In genomic region chr1:15623435-15623834, GRCh38 we compare ENCODE assay signal across 31 cellular contexts.
"Had no signal": no experiment of that assay in that cellular context is flagged by ENCODE, and none has a peak within 500 bp of the region (broad histone marks: within the 10 kb centered on the region; RNA-seq: fewer than 3 reads in every experiment).

No MANE protein-coding gene starts in this region.

- H3K4me3 Mint-ChIP-seq: activated CD4-positive, alpha-beta memory T cell treated with anti-CD3 and anti-CD28 coated beads for 36 hours; activated CD4-positive, alpha-beta T cell treated with anti-CD3 and anti-CD28 coated beads for 36 hours; activated CD4-positive, alpha-beta T cell treated with anti-CD3 and anti-CD28 coated beads, Interleukin-2, amount 10 ng/mL, durations not matched to agents 24 days and 14 days; activated CD8-positive, alpha-beta memory T cell treated with anti-CD3 and anti-CD28 coated beads, Interleukin-2, amount 10 ng/mL, durations not matched to agents 7 days and 5 days; activated CD8-positive, alpha-beta T cell treated with anti-CD3 and anti-CD28 coated beads, Interleukin-2, amount 10 ng/mL, durations not matched to agents 7 days and 5 days; activated naive CD4-positive, alpha-beta T cell treated with anti-CD3 and anti-CD28 coated beads for 36 hours; activated naive CD8-positive, alpha-beta T cell treated with anti-CD3 and anti-CD28 coated beads for 36 hours; activated naive CD8-positive, alpha-beta T cell treated with anti-CD3 and anti-CD28 coated beads, Interleukin-2, amount 50 U/mL, for 24 hours; activated T-helper 1 cell treated with anti-CD3 and anti-CD28 coated beads, Interleukin-12 subunit alpha, Interleukin-12 subunit beta, Interleukin-2, Interleukin-4 antibody, amounts not matched to agents 30 ng/mL and 10 ng/mL and 1 ng/mL, durations not matched to agents 14 hours and 24 hours and 36 hours had no signal

- DNase-seq: activated CD4-positive, alpha-beta memory T cell treated with anti-CD3 and anti-CD28 coated beads for 36 hours; activated CD4-positive, alpha-beta T cell treated with anti-CD3 and anti-CD28 coated beads for 36 hours; activated CD4-positive, alpha-beta T cell treated with anti-CD3 and anti-CD28 coated beads, Interleukin-2, amount 10 ng/mL, durations not matched to agents 24 days and 14 days; activated CD4-positive, CD25-positive, alpha-beta regulatory T cell; activated CD4-positive, CD25-positive, alpha-beta regulatory T cell treated with anti-CD3 and anti-CD28 coated beads, Interleukin-2, amount 50 U/mL, for 72 hours; activated CD8-positive, alpha-beta memory T cell treated with anti-CD3 and anti-CD28 coated beads, Interleukin-2, amount 10 ng/mL, durations not matched to agents 7 days and 5 days; activated CD8-positive, alpha-beta memory T cell treated with anti-CD3 and anti-CD28 coated beads, Interleukin-2, amount 50 U/mL, for 4 hours; activated CD8-positive, alpha-beta T cell treated with anti-CD3 and anti-CD28 coated beads, Interleukin-2, amount 10 ng/mL, durations not matched to agents 7 days and 5 days; activated effector memory CD4-positive, alpha-beta T cell treated with anti-CD3 and anti-CD28 coated beads, Interleukin-2, amount 50 U/mL, for 16 hours; activated naive CD4-positive, alpha-beta T cell treated with anti-CD3 and anti-CD28 coated beads for 36 hours; activated naive CD8-positive, alpha-beta T cell treated with anti-CD3 and anti-CD28 coated beads for 36 hours; activated naive CD8-positive, alpha-beta T cell treated with anti-CD3 and anti-CD28 coated beads, Interleukin-2, amount 50 U/mL, for 24 hours; activated T-cell treated with anti-CD3 and anti-CD28 coated beads, Interleukin-2, amount 50 U/mL, for 1 hour; activated T-cell treated with anti-CD3 and anti-CD28 coated beads, Interleukin-2, amount 50 U/mL, for 48 hours; adrenal gland; amygdala; aorta; body of pancreas; caudate nucleus; cortex of kidney; effector CD8-positive, alpha-beta T cell; esophagus squamous epithelium; foreskin melanocyte; head of caudate nucleus had no signal

- FAIRE-seq: colon, endometrium, endothelial cell of umbilical vein had no signal

- H3K27ac ChIP-seq: epithelial cell of prostate had no signal

- H3K27me3 Mint-ChIP-seq: activated CD4-positive, alpha-beta memory T cell treated with anti-CD3 and anti-CD28 coated beads for 36 hours; activated CD4-positive, alpha-beta T cell treated with anti-CD3 and anti-CD28 coated beads for 36 hours; activated CD4-positive, alpha-beta T cell treated with anti-CD3 and anti-CD28 coated beads, Interleukin-2, amount 10 ng/mL, durations not matched to agents 24 days and 14 days; activated CD8-positive, alpha-beta memory T cell treated with anti-CD3 and anti-CD28 coated beads, Interleukin-2, amount 10 ng/mL, durations not matched to agents 7 days and 5 days; activated naive CD4-positive, alpha-beta T cell treated with anti-CD3 and anti-CD28 coated beads, Interleukin-2, amount 50 U/mL, for 24 hours; activated naive CD8-positive, alpha-beta T cell treated with anti-CD3 and anti-CD28 coated beads for 36 hours; activated naive CD8-positive, alpha-beta T cell treated with anti-CD3 and anti-CD28 coated beads, Interleukin-2, amount 50 U/mL, for 24 hours had no signal

- H3K9me3 Mint-ChIP-seq: activated CD4-positive, alpha-beta memory T cell treated with anti-CD3 and anti-CD28 coated beads for 36 hours; activated CD4-positive, alpha-beta T cell treated with anti-CD3 and anti-CD28 coated beads, Interleukin-2, amount 10 ng/mL, durations not matched to agents 24 days and 14 days; activated naive CD4-positive, alpha-beta T cell treated with anti-CD3 and anti-CD28 coated beads for 36 hours; activated naive CD4-positive, alpha-beta T cell treated with anti-CD3 and anti-CD28 coated beads, Interleukin-2, amount 50 U/mL, for 24 hours; activated naive CD8-positive, alpha-beta T cell treated with anti-CD3 and anti-CD28 coated beads for 36 hours; activated naive CD8-positive, alpha-beta T cell treated with anti-CD3 and anti-CD28 coated beads, Interleukin-2, amount 50 U/mL, for 24 hours; activated T-helper 1 cell treated with anti-CD3 and anti-CD28 coated beads, Interleukin-12 subunit alpha, Interleukin-12 subunit beta, Interleukin-2, Interleukin-4 antibody, amounts not matched to agents 30 ng/mL and 10 ng/mL and 1 ng/mL, durations not matched to agents 14 hours and 24 hours and 36 hours; activated T-helper 2 cell treated with anti-CD3 and anti-CD28 coated beads, Interferon-gamma antibody, Interleukin-2, Interleukin-4, amounts not matched to agents 10 μg/mL and 5 μg/mL and 100 μg/mL, durations not matched to agents 14 hours and 24 hours and 36 hours had no signal

- H3K27ac Mint-ChIP-seq: activated CD8-positive, alpha-beta T cell treated with anti-CD3 and anti-CD28 coated beads, Interleukin-2, amount 10 ng/mL, durations not matched to agents 7 days and 5 days; activated T-helper 1 cell treated with anti-CD3 and anti-CD28 coated beads, Interleukin-12 subunit alpha, Interleukin-12 subunit beta, Interleukin-2, Interleukin-4 antibody, amounts not matched to agents 30 ng/mL and 10 ng/mL and 1 ng/mL, durations not matched to agents 14 hours and 24 hours and 36 hours; activated T-helper 2 cell treated with anti-CD3 and anti-CD28 coated beads, Interferon-gamma antibody, Interleukin-2, Interleukin-4, amounts not matched to agents 10 μg/mL and 5 μg/mL and 100 μg/mL, durations not matched to agents 14 hours and 24 hours and 36 hours had no signal

- H3K9me3 ChIP-seq: adrenal gland, body of pancreas, esophagus squamous epithelium had no signal

- H3K27me3 ChIP-seq: adrenal gland, body of pancreas, esophagus squamous epithelium had no signal

- ATAC-seq: activated CD8-positive, alpha-beta memory T cell treated with anti-CD3 and anti-CD28 coated beads, Interleukin-2, amount 10 ng/mL, durations not matched to agents 7 days and 5 days; activated CD8-positive, alpha-beta T cell treated with anti-CD3 and anti-CD28 coated beads, Interleukin-2, amount 10 ng/mL, durations not matched to agents 7 days and 5 days; activated naive CD8-positive, alpha-beta T cell treated with anti-CD3 and anti-CD28 coated beads, Interleukin-2, amount 50 U/mL, for 24 hours; body of pancreas had no signal

- H3K4me3 ChIP-seq: adrenal gland, body of pancreas, esophagus squamous epithelium had no signal
